ENCODE assay signal across 10 cellular contexts in genomic region chr10:17003151-17003550, GRCh38.
DNase-seq lines count a peak whose midpoint lies in the region; ATAC-seq and TF ChIP-seq lines count a peak whose summit lies in the region.
"Had no signal": no experiment of that assay in that cellular context is flagged by ENCODE, and none has a peak within 500 bp of the region (broad histone marks: within the 10 kb centered on the region; RNA-seq: fewer than 3 reads in every experiment).

No MANE protein-coding gene starts in this region.

- no peak overlapping the region for H2BK5ac ChIP-seq in IMR-90 (ENCODE audit: low read depth, low read length, poor library complexity, severe bottlenecking)

- H3K4me2 ChIP-seq in IMR-90 (ENCODE audit: low read depth, low read length): peak overlapping the region; percentile 2; the same call in 1 of the 2 replicates

- H3K9me3 ChIP-seq in IMR-90 (ENCODE audit: control insufficient read depth, insufficient read depth, low read length): no peaks in the 10 kb centered on the region

- H3K56ac ChIP-seq in IMR-90 (ENCODE audit: extremely low read depth, insufficient read depth, low read length): no peak overlapping the region

- no peak overlapping the region for H3K4me3 ChIP-seq in IMR-90 (ENCODE audit: insufficient read depth, low read depth, low read length)

- H3K4me1 ChIP-seq in IMR-90 (ENCODE audit: control insufficient read depth, insufficient read depth, low read length): peaks cover 24% of the 10 kb centered on the region

- H4K20me1 ChIP-seq in IMR-90 (ENCODE audit: insufficient read depth, low read length): no peaks in the 10 kb centered on the region

- H2BK15ac ChIP-seq in IMR-90 (ENCODE audit: low read depth, low read length): 0 out of 3 replicates have a peak overlapping the region, but pooled peaks have one; percentile 40

- peak overlapping the region; percentile 31; the same call in 1 of the 2 replicates for H2AK5ac ChIP-seq in IMR-90 (ENCODE audit: low read depth, low read length)

- DNase-seq in IMR-90 (peak; percentile 86), fibroblast of gingiva (ENCODE audit: low read depth) (peak; percentile 80), pons (ENCODE audit: low spot score) (no peak), NCI-H2107 (lab: John Stamatoyannopoulos, UW) (no peak)
- peak; percentile 76 for DNase-seq in activated CD8-positive, alpha-beta memory T cell treated with anti-CD3 and anti-CD28 coated beads, Interleukin-2, amount 50 U/mL, for 1 hour (ENCODE audit: extremely low read depth)
- DNase-seq in stimulated activated CD4-positive, alpha-beta T cell treated with anti-CD3 and anti-CD28 coated beads, Interleukin-4, amount 100 ng/mL, for 4 hours: peak; percentile 28 to 79
- no peak for DNase-seq in NK-92 treated with Interleukin-12 subunit alpha and Interleukin-12 subunit beta, amount 100 ng/mL, for 24 hours (lab: John Stamatoyannopoulos, UW)
- DNase-seq: naive B cell had no signal

- 0 out of 2 replicates have a peak, but pooled peaks have one; percentile 28 for TF ChIP-seq POLR2A in IMR-90 (IDR thresholded peaks at IDR 0.05; ENCODE audit: low read depth, low read length)

- TF ChIP-seq RAD21 in IMR-90 (IDR thresholded peaks at IDR 0.05; ENCODE audit: low read length): peak; percentile 23; the same call in 1 of the 2 replicates

- intact Hi-C loops in IMR-90 (cut with micrococcal nuclease): loop anchor here (2.0 kb wide), 1 partner anchor 20 kb away; no protein-coding TSS in a partner anchor

- H2AK9ac ChIP-seq in IMR-90 (replicated peaks; ENCODE audit: low read depth, low read length, poor library complexity): no peak overlapping the region

- no peak for TF ChIP-seq CTCF in IMR-90 (conservative IDR thresholded peaks at IDR 0.05; ENCODE audit: low read depth, low read length)

- dilution Hi-C loops in IMR-90 (cut with HindIII; ENCODE audit: low sequenced_read_pairs, unreplicated experiment): no loop called here

- H2BK120ac ChIP-seq in IMR-90 (ENCODE audit: low read depth, low read length): peak overlapping the region; percentile 44; the same call in 1 of the 2 replicates

- H3K18ac ChIP-seq in IMR-90 (ENCODE audit: low read depth, low read length): peak overlapping the region; percentile 6; the same call in 1 of the 2 replicates

- H3K23ac ChIP-seq in IMR-90 (ENCODE audit: low read depth, low read length): no peak overlapping the region; the same call in 1 of the 2 replicates

- POLR2A ChIA-PET in IMR-90 (lab: Charles Lee; ENCODE audit: unreplicated experiment): no interaction called here

- BruUV-seq in IMR-90 (replicated peaks; lab: Mats Ljungman, UMichigan): no TSS peak

- H4K91ac ChIP-seq in IMR-90 (ENCODE audit: insufficient read depth, low read depth, low read length): no peak overlapping the region

- peak overlapping the region; percentile 37 for H2AFZ ChIP-seq in IMR-90 (replicated peaks; ENCODE audit: low read length, poor library complexity)

- peak; percentile 19; the same call in 1 of the 2 replicates for ATAC-seq in IMR-90 (ENCODE audit: low read depth)
- no peak for ATAC-seq in GM18868 (IDR thresholded peaks at IDR 0.05; ENCODE audit: unreplicated experiment)

- in situ Hi-C loops in IMR-90 (cut with MboI; ENCODE audit: low sequenced_read_pairs): no loop called here

- no CpG with 5 or more reads among the region's 7 CpGs for WGBS in IMR-90 (ENCODE audit: extremely low coverage in 2 of 2, insufficient read length in 1 of 2), 2 experiments

- H2BK20ac ChIP-seq in IMR-90 (ENCODE audit: low read depth, low read length): peak overlapping the region; percentile 67; the same call in 1 of the 2 replicates

- H3K27ac ChIP-seq in IMR-90 (ENCODE audit: insufficient read depth, low read length): peak overlapping the region; percentile 17; the same call in 1 of the 2 replicates
- H3K27ac ChIP-seq: HL-60 had no signal

- CTCF ChIA-PET in IMR-90 (lab: Yijun Ruan, JAX): no interaction called here

- H3K36me3 ChIP-seq in IMR-90 (ENCODE audit: control insufficient read depth, insufficient read depth, low read length): no peaks in the 10 kb centered on the region

- no peak overlapping the region for H4K5ac ChIP-seq in IMR-90 (ENCODE audit: low read depth, low read length)

- H3K79me1 ChIP-seq in IMR-90 (ENCODE audit: low read depth in 1 of 2, low read length in 2 of 2): no peaks in the 10 kb centered on the region

- peak overlapping the region; percentile 43; the same call in 1 of the 2 replicates for H3K14ac ChIP-seq in IMR-90 (replicated peaks; ENCODE audit: low read depth, low read length)

- no peaks in the 10 kb centered on the region for H3K27me3 ChIP-seq in IMR-90 (ENCODE audit: control insufficient read depth, insufficient read depth, low read length)

- H3K9me1 ChIP-seq in IMR-90 (ENCODE audit: insufficient read depth, low read length): peaks cover 16% of the 10 kb centered on the region

- peak overlapping the region in 1 of 2 experiments; percentile 4; a peak in 1 of 4 replicates for H4K8ac ChIP-seq in IMR-90 (ENCODE audit: low read depth in 2 of 2, low read length in 2 of 2)

- H3K4ac ChIP-seq in IMR-90 (ENCODE audit: low read depth, low read length): peak overlapping the region; percentile 19; the same call in 1 of the 2 replicates

- no peak overlapping the region for H3K9ac ChIP-seq in IMR-90 (ENCODE audit: low read depth, low read length)

TF ChIP-seq in IMR-90, 13 proteins besides CTCF, POLR2A, EP300 and RAD21:
- TF ChIP-seq FOS (IDR thresholded peaks at IDR 0.05; ENCODE audit: low read depth, low read length): peak; percentile 74
- TF ChIP-seq RFX5 (IDR thresholded peaks at IDR 0.05; ENCODE audit: low read depth, low read length): no peak
- TF ChIP-seq USF2 (IDR thresholded peaks at IDR 0.05; ENCODE audit: low read depth, low read length): peak; percentile 49; the same call in 1 of the 2 replicates

Comparison
In these comparisons a context has a peak if more than half of its experiments do, and no peak if none do; other contexts are left out.
1. DNase-seq: peak in IMR-90 (single experiment), activated CD8-positive, alpha-beta memory T cell treated with anti-CD3 and anti-CD28 coated beads, Interleukin-2, amount 50 U/mL, for 1 hour (single experiment), fibroblast of gingiva (single experiment) and stimulated activated CD4-positive, alpha-beta T cell treated with anti-CD3 and anti-CD28 coated beads, Interleukin-4, amount 100 ng/mL, for 4 hours (2 of 2); none in NK-92 treated with Interleukin-12 subunit alpha and Interleukin-12 subunit beta, amount 100 ng/mL, for 24 hours (single experiment), pons (single experiment) and NCI-H2107 (single experiment).